7 cellular contexts compared by ENCODE assay signal in genomic region chr11:117814766-117815261, GRCh38. TPM values are rescaled to one million over a fixed set of nuclear protein-coding genes. Genes with fewer than 3 reads are reported as not detected.
DNase-seq lines count a peak whose midpoint lies in the region; ATAC-seq and TF ChIP-seq lines count a peak whose summit lies in the region.

No MANE protein-coding gene starts in this region.

- H3K4me3 ChIP-seq in hepatocyte: no peak overlapping the region

- no peaks in the 10 kb centered on the region for H3K9me2 ChIP-seq in hepatocyte (replicated peaks; ENCODE audit: insufficient read depth)

- peaks cover 50% of the 10 kb centered on the region for H3K4me1 Mint-ChIP-seq in activated T-cell treated with anti-CD3 and anti-CD28 coated beads, Interleukin-2, amount 50 U/mL, for 4 hours (ENCODE audit: low read depth)

- DNase-seq in NCI-H510A treated with DMSO at 0.1 percent for 48 hours (lab: John Stamatoyannopoulos, UW) (peak; percentile 91), hepatocyte (ENCODE audit: low spot score) (peak; percentile 90), midbrain (lab: John Stamatoyannopoulos, UW) (no peak)
- DNase-seq in activated T-cell treated with anti-CD3 and anti-CD28 coated beads, Interleukin-2, amount 50 U/mL, for 4 hours: peak; percentile 73
- DNase-seq in stimulated activated CD4-positive, alpha-beta T cell treated with anti-CD3 and anti-CD28 coated beads, TNF-alpha, amount 100 ng/mL, for 24 hours (ENCODE audit: low read depth in 3 of 3): peak; percentile 32 to 77 (median 41)

- H4K20me1 ChIP-seq in hepatocyte (ENCODE audit: insufficient read depth, poor library complexity, severe bottlenecking): no peaks in the 10 kb centered on the region

- H2AFZ ChIP-seq in hepatocyte: no peak overlapping the region

- H3K9me3 Mint-ChIP-seq in activated T-cell treated with anti-CD3 and anti-CD28 coated beads, Interleukin-2, amount 50 U/mL, for 4 hours: no peaks in the 10 kb centered on the region

- no peaks in the 10 kb centered on the region for H3K9me3 ChIP-seq in hepatocyte (ENCODE audit: low read depth)

- H3K27ac ChIP-seq in hepatocyte: peak overlapping the region; percentile 88

- peaks cover 4% of the 10 kb centered on the region for H3K27me3 Mint-ChIP-seq in activated T-cell treated with anti-CD3 and anti-CD28 coated beads, Interleukin-2, amount 50 U/mL, for 4 hours (ENCODE audit: low read depth)

- WGBS in hepatocyte (ENCODE audit: low lambda C conversion rate, missing lambda C conversion rate): 30% methylated on average over 14 of the region's 14 CpGs

- no peaks in the 10 kb centered on the region for H3K79me2 ChIP-seq in hepatocyte

- H3K4me1 ChIP-seq in hepatocyte (ENCODE audit: insufficient read depth): peaks cover 42% of the 10 kb centered on the region

- H3K27me3 ChIP-seq in hepatocyte: no peaks in the 10 kb centered on the region

- H3K36me3 ChIP-seq in hepatocyte (replicated peaks; ENCODE audit: insufficient read depth, low read depth): no peaks in the 10 kb centered on the region

- H3K4me2 ChIP-seq in hepatocyte: no peak overlapping the region

- TF ChIP-seq CTCF in hepatocyte (IDR thresholded peaks at IDR 0.05; ENCODE audit: poor library complexity): no peak

- ATAC-seq in GM18909 (IDR thresholded peaks at IDR 0.05; ENCODE audit: poor library complexity, unreplicated experiment): peak; percentile 46
- peak; percentile 35 for ATAC-seq in HG03108 (IDR thresholded peaks at IDR 0.05; ENCODE audit: unreplicated experiment)
- peak; percentile 41 for ATAC-seq in activated T-cell treated with anti-CD3 and anti-CD28 coated beads, Interleukin-2, amount 50 U/mL, for 4 hours

- no peaks in the 10 kb centered on the region for H3K36me3 Mint-ChIP-seq in activated T-cell treated with anti-CD3 and anti-CD28 coated beads, Interleukin-2, amount 50 U/mL, for 4 hours (ENCODE audit: insufficient read depth)

- peak overlapping the region; percentile 67 for H3K4me3 Mint-ChIP-seq in activated T-cell treated with anti-CD3 and anti-CD28 coated beads, Interleukin-2, amount 50 U/mL, for 4 hours

RNA-seq across cellular contexts. Expression of gene FXYD2, which starts 9.7 kb away (rescaled TPM):
- total RNA-seq in activated T-cell treated with anti-CD3 and anti-CD28 coated beads, Interleukin-2, amount 50 U/mL, for 4 hours: under 1 TPM; 0.63 to 0.66 (median 0.63) TPM
- total RNA-seq in hepatocyte: 72.7 and 100 TPM in 2 replicates
- 93.8 and 97.7 TPM in 2 replicates for polyA plus RNA-seq in hepatocyte

RNA-seq across cellular contexts. Expression of gene DSCAML1, which starts 17.8 kb away (rescaled TPM):
- total RNA-seq in activated T-cell treated with anti-CD3 and anti-CD28 coated beads, Interleukin-2, amount 50 U/mL, for 4 hours: not detected
- total RNA-seq in hepatocyte: 2.6 and 3.2 TPM in 2 replicates
- polyA plus RNA-seq in hepatocyte: 0.46 and 1.1 TPM in 2 replicates

Comparison
In these comparisons a context has a peak if more than half of its experiments do, and no peak if none do; other contexts are left out.
1. RNA of gene FXYD2, which starts 9.7 kb away (total RNA-seq): 72.7 to 100 TPM in hepatocyte; 0.63 to 0.66 TPM in activated T-cell treated with anti-CD3 and anti-CD28 coated beads, Interleukin-2, amount 50 U/mL, for 4 hours; every median in the first group is over 10 times any median in the second.
2. Peak in every context shown above with its lines, with median percentiles within 50 percentile points of each other: ATAC-seq.